In the genomic region with DNA sequence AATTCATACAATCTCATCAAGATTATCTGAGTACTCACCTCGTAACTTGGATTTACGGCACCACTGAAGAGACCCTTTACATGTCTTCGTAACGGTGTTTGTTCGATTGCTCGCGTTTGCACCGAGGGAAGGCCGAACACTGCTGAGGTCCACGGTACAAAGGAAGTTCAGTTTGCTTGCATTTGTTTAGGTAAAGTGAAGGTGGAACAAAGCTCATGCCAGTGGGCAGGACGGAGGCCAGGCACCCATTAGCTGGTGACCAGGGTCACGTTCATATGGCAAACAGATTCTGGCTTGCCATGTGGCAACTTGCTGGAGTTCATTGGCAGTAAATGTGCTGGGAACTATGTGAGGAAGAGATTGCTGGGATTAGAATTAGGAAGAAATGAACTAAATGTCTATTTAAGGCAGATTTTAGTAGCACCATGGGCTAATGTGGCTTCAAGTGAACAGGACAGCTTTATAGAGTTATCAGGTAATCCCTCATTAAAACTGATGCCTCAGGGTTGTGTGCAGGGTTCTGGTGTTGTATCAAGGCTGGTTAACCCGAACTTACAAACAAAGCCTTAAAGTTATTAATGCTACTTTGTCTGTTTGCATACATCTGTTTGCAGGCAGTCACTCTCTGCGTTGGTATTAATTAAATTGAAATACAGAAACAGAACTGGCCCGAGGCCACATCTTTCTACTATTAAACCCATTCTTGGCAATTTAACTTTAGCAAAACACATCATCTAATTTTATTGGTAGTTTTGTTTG, we compare ENCODE assay signal across 15 cellular contexts.
DNase-seq lines count a peak whose midpoint lies in the region; ATAC-seq and TF ChIP-seq lines count a peak whose summit lies in the region.
"Had no signal": no experiment of that assay in that cellular context is flagged by ENCODE, and none has a peak within 500 bp of the region (broad histone marks: within the 10 kb centered on the region; RNA-seq: fewer than 3 reads in every experiment).

No MANE protein-coding gene starts in this region.

- H3K79me1 ChIP-seq in mesenchymal stem cell (replicated peaks; ENCODE audit: low read length, poor library complexity, severe bottlenecking), result no peaks in the 10 kb centered on the region

- peaks cover 4 to 5% of the 10 kb centered on the region in 2 donors for H3K27me3 Mint-ChIP-seq in stimulated activated naive B cell treated with anti-CD40 and anti-IgM and Interleukin-4, amounts not matched to agents 10 μg/mL and 1 μg/mL and 100 μg/mL, for 72 hours

- H3K9me3 ChIP-seq in mesenchymal stem cell (ENCODE audit: control insufficient read depth, low read length), result peaks cover 2% of the 10 kb centered on the region
- no peaks in the 10 kb centered on the region for H3K9me3 ChIP-seq in spleen
- no peaks in the 10 kb centered on the region for H3K9me3 ChIP-seq in MG63

- H3K4me3 ChIP-seq in mesenchymal stem cell (ENCODE audit: insufficient read depth in 1 of 2, low read depth in 1 of 2, low read length in 2 of 2) (no peak overlapping the region), spleen (no peak overlapping the region), MG63 (no peak overlapping the region)

- no peaks in the 10 kb centered on the region for H3K36me3 Mint-ChIP-seq in stimulated activated naive B cell treated with anti-CD40 and anti-IgM and Interleukin-4, amounts not matched to agents 10 μg/mL and 1 μg/mL and 100 μg/mL, for 72 hours

- H3K18ac ChIP-seq in mesenchymal stem cell (ENCODE audit: low read depth in 1 of 2, low read length in 2 of 2), result no peak overlapping the region

- H3K27me3 ChIP-seq in mesenchymal stem cell (ENCODE audit: control insufficient read depth in 1 of 2, insufficient read depth in 1 of 2, low read length in 2 of 2), result peaks cover 0 to 8% of the 10 kb centered on the region in 2 experiments
- peaks cover 0 to 24% (median 0%) of the 10 kb centered on the region in 7 donors for H3K27me3 ChIP-seq in spleen (replicated peaks in 1 of 7)
- no peaks in the 10 kb centered on the region for H3K27me3 ChIP-seq in MG63

- no peak for ATAC-seq in stimulated activated naive B cell treated with anti-CD40 and anti-IgM and Interleukin-4, amounts not matched to agents 10 μg/mL and 1 μg/mL and 100 μg/mL, for 72 hours (replicated peaks)

- no peak overlapping the region for H3K23ac ChIP-seq in mesenchymal stem cell (ENCODE audit: low read length in 2 of 2)

- H2BK15ac ChIP-seq in mesenchymal stem cell (ENCODE audit: low read depth, poor library complexity, severe bottlenecking), result no peak overlapping the region

- no peak overlapping the region for H3K9ac ChIP-seq in mesenchymal stem cell (ENCODE audit: low read length)

- no peak overlapping the region for H2BK120ac ChIP-seq in mesenchymal stem cell (ENCODE audit: low read depth, low read length)

- TF ChIP-seq POLR2A in spleen (IDR thresholded peaks at IDR 0.05), result no peak

- no peak overlapping the region for H2BK5ac ChIP-seq in mesenchymal stem cell (ENCODE audit: low read depth, low read length, poor library complexity, severe bottlenecking)

- no peaks in the 10 kb centered on the region for H3K9me3 Mint-ChIP-seq in stimulated activated naive B cell treated with anti-CD40 and anti-IgM and Interleukin-4, amounts not matched to agents 10 μg/mL and 1 μg/mL and 100 μg/mL, for 72 hours

- TF ChIP-seq CTCF in VCaP (conservative IDR thresholded peaks at IDR 0.05) (no peak), spleen (IDR thresholded peaks at IDR 0.05 in 8 of 11, conservative IDR thresholded peaks at IDR 0.05 in 3 of 11) (no peak)

- no peak overlapping the region for H3K27ac Mint-ChIP-seq in stimulated activated naive B cell treated with anti-CD40 and anti-IgM and Interleukin-4, amounts not matched to agents 10 μg/mL and 1 μg/mL and 100 μg/mL, for 72 hours
- H3K27ac Mint-ChIP-seq: H9 had no signal

- H3K4me1 ChIP-seq in mesenchymal stem cell (ENCODE audit: control insufficient read depth, insufficient read depth, low read depth, low read length) (peaks cover 23% of the 10 kb centered on the region), spleen (peaks cover 0 to 11% (median 0%) of the 10 kb centered on the region in 6 donors)

- no peak overlapping the region for H3K4ac ChIP-seq in mesenchymal stem cell (ENCODE audit: low read depth in 1 of 2, low read length in 2 of 2)

- H2BK12ac ChIP-seq in mesenchymal stem cell (ENCODE audit: low read length in 2 of 2), result no peak overlapping the region

- H3K14ac ChIP-seq in mesenchymal stem cell (ENCODE audit: low read length in 2 of 2), result no peak overlapping the region

- H3K27ac ChIP-seq in VCaP, result peak overlapping the region; percentile 53
- no peak overlapping the region for H3K27ac ChIP-seq in mesenchymal stem cell (ENCODE audit: low read length, poor library complexity, severe bottlenecking)
- no peak overlapping the region for H3K27ac ChIP-seq in spleen

- no peak overlapping the region for H4K91ac ChIP-seq in mesenchymal stem cell (ENCODE audit: low read length)

- DNase-seq in activated effector memory CD4-positive, alpha-beta T cell treated with anti-CD3 and anti-CD28 coated beads, Interleukin-2, amount 50 U/mL, for 16 hours, result peak; percentile 27
- no peak for DNase-seq in activated effector memory CD4-positive, alpha-beta T cell treated with Interleukin-2 at 50 U/mL for 16 hours
- DNase-seq in mesenchymal stem cell, result no peak
- peak; percentile 25 for DNase-seq in spleen
- no peak for DNase-seq in stimulated activated naive B cell treated with anti-CD40 and anti-IgM and Interleukin-4, amounts not matched to agents 10 μg/mL and 1 μg/mL and 100 μg/mL, for 72 hours
- DNase-seq in MG63, result no peak
- DNase-seq in NOMO-1 treated with dmso at 0.1 percent for 144 hours (lab: John Stamatoyannopoulos, UW; ENCODE audit: unreplicated experiment), result no peak
- DNase-seq: C1 segment of cervical spinal cord, H9, MV-4-11, NCI-H1417 treated with DMSO at 0.1 percent for 48 hours, NCI-H2081 treated with DMSO at 0.1 percent for 48 hours, NCI-H226, NCI-H526 had no signal

- intact Hi-C loops in spleen (cut with DNase I; ENCODE audit: low total_unique reads), result no loop called here

- H2AK5ac ChIP-seq in mesenchymal stem cell (ENCODE audit: low read length, severe bottlenecking), result no peak overlapping the region

- no peak overlapping the region for H3K4me2 ChIP-seq in mesenchymal stem cell (ENCODE audit: low read length, poor library complexity, severe bottlenecking)

- H4K8ac ChIP-seq in mesenchymal stem cell (ENCODE audit: low read length), result peak overlapping the region; percentile 20

- H2AFZ ChIP-seq in mesenchymal stem cell (ENCODE audit: low read depth, low read length), result no peak overlapping the region

- H3K4me1 Mint-ChIP-seq in stimulated activated naive B cell treated with anti-CD40 and anti-IgM and Interleukin-4, amounts not matched to agents 10 μg/mL and 1 μg/mL and 100 μg/mL, for 72 hours, result peaks cover 4 to 6% of the 10 kb centered on the region in 2 donors

- H3K36me3 ChIP-seq in mesenchymal stem cell (ENCODE audit: control insufficient read depth in 1 of 2, insufficient read depth in 2 of 2, low read depth in 1 of 2, low read length in 2 of 2), result no peaks in the 10 kb centered on the region
- no peaks in the 10 kb centered on the region for H3K36me3 ChIP-seq in spleen
- no peaks in the 10 kb centered on the region for H3K36me3 ChIP-seq in MG63

- H3K4me3 Mint-ChIP-seq in stimulated activated naive B cell treated with anti-CD40 and anti-IgM and Interleukin-4, amounts not matched to agents 10 μg/mL and 1 μg/mL and 100 μg/mL, for 72 hours, result no peak overlapping the region
- H3K4me3 Mint-ChIP-seq: H9 had no signal

- 93% methylated on average over 13 of the region's 15 CpGs for WGBS in mesenchymal stem cell
- WGBS in spleen, 5 donors, result 79 to 93% (median 88%) methylated on average over 15 of the region's 15 CpGs

Comparison
In these comparisons a context has a peak if more than half of its experiments do, and no peak if none do; other contexts are left out.
1. DNase-seq: peak in activated effector memory CD4-positive, alpha-beta T cell treated with anti-CD3 and anti-CD28 coated beads, Interleukin-2, amount 50 U/mL, for 16 hours (single experiment) and spleen (single experiment); none in activated effector memory CD4-positive, alpha-beta T cell treated with Interleukin-2 at 50 U/mL for 16 hours (single experiment), mesenchymal stem cell (single experiment), stimulated activated naive B cell treated with anti-CD40 and anti-IgM and Interleukin-4, amounts not matched to agents 10 μg/mL and 1 μg/mL and 100 μg/mL, for 72 hours (single experiment), MG63 (single experiment) and NOMO-1 treated with dmso at 0.1 percent for 144 hours (single experiment).